In the genomic region with DNA sequence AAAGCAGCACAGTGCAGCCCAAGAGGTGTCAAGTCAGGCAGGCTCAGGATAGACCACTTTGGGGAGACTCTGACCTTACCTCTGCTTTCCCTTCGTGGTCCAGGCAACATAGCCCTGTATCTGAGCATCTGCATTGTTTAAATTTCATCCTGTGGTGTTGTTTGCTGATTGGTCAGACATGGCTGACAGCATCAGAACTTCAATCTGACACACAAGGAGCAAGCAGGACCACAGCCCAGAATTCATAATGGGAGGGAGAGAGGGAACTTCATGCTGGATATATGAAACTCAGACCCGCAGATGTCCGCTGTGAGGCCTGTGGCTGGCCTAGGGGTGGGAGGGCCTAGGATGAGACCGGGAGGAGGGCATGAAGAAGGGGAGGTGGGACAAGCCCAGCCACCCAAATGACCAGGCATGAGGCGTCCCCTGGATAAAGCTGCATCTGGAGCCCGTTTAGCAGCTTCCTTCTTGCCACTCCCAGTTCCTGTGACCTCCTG, we compare ENCODE assay signal across 15 cellular contexts.
DNase-seq lines count a peak whose midpoint lies in the region; ATAC-seq and TF ChIP-seq lines count a peak whose summit lies in the region.
"Had no signal": no experiment of that assay in that cellular context is flagged by ENCODE, and none has a peak within 500 bp of the region (broad histone marks: within the 10 kb centered on the region; RNA-seq: fewer than 3 reads in every experiment).

No MANE protein-coding gene starts in this region.

- H3K4ac ChIP-seq in mesendoderm (ENCODE audit: low read depth, low read length) = no peak overlapping the region

- H3K36me3 ChIP-seq in GM23338 (ENCODE audit: insufficient read depth) = no peaks in the 10 kb centered on the region
- H3K36me3 ChIP-seq in mesendoderm (ENCODE audit: control insufficient read depth, insufficient read depth, low read length) = no peaks in the 10 kb centered on the region

- no peaks in the 10 kb centered on the region for H4K20me1 ChIP-seq in GM23338 (replicated peaks; ENCODE audit: insufficient read depth)

- H3K27ac ChIP-seq in GM23338 (ENCODE audit: low read depth) (peak overlapping the region; percentile 67), mesendoderm (ENCODE audit: low read depth, low read length) (no peak overlapping the region), temporal lobe (ENCODE audit: low read depth, low read length) (peak overlapping the region; percentile 82)

- H3K27me3 Mint-ChIP-seq in GM23338 (ENCODE audit: insufficient read depth, low read depth, poor library complexity) (peaks cover 16% of the 10 kb centered on the region), brain (no peaks in the 10 kb centered on the region), immature natural killer cell (ENCODE audit: low read depth in 3 of 3) (peaks cover 0 to 2% (median 2%) of the 10 kb centered on the region in 3 donors)
- H3K27me3 Mint-ChIP-seq: activated CD4-positive, alpha-beta memory T cell treated with anti-CD3 and anti-CD28 coated beads, Interleukin-2, amount 10 ng/mL, durations not matched to agents 7 days and 5 days; activated naive CD4-positive, alpha-beta T cell treated with anti-CD3 and anti-CD28 coated beads, Interleukin-2, amount 50 U/mL, for 24 hours had no signal

- no peaks in the 10 kb centered on the region for H3K9me2 ChIP-seq in GM23338 (ENCODE audit: insufficient read depth)

- H3K23ac ChIP-seq in mesendoderm (ENCODE audit: low read length) = no peak overlapping the region

- peak overlapping the region; percentile 39 for H3K27ac Mint-ChIP-seq in GM23338
- peak overlapping the region; percentile 39 to 91 (median 74) for H3K27ac Mint-ChIP-seq in brain
- H3K27ac Mint-ChIP-seq in immature natural killer cell = no peak overlapping the region
- H3K27ac Mint-ChIP-seq: activated CD4-positive, alpha-beta memory T cell treated with anti-CD3 and anti-CD28 coated beads, Interleukin-2, amount 10 ng/mL, durations not matched to agents 7 days and 5 days; activated naive CD4-positive, alpha-beta T cell treated with anti-CD3 and anti-CD28 coated beads, Interleukin-2, amount 50 U/mL, for 24 hours; T-helper 1 cell treated with Interleukin-12 subunit alpha and Interleukin-12 subunit beta and Interleukin-4 antibody, amounts not matched to agents 30 μg/mL and 1 μg/mL, for 36 hours had no signal

- H3K9me3 Mint-ChIP-seq in GM23338 (no peaks in the 10 kb centered on the region; the same call in 2 of the 3 replicates), brain (no peaks in the 10 kb centered on the region), immature natural killer cell (peaks cover 0 to 11% (median 7%) of the 10 kb centered on the region in 6 donors)
- H3K9me3 Mint-ChIP-seq: T-helper 1 cell treated with Interleukin-12 subunit alpha and Interleukin-12 subunit beta and Interleukin-4 antibody, amounts not matched to agents 30 μg/mL and 1 μg/mL, for 36 hours had no signal

- H3K79me2 ChIP-seq in GM23338 (replicated peaks; ENCODE audit: insufficient read depth) (peaks cover 63% of the 10 kb centered on the region), mesendoderm (ENCODE audit: control insufficient read depth, insufficient read depth, low read length) (peaks cover 8% of the 10 kb centered on the region)

- no peak overlapping the region for H2BK5ac ChIP-seq in mesendoderm (ENCODE audit: low read length)

- no peak overlapping the region for H3K9ac ChIP-seq in mesendoderm (ENCODE audit: low read length)

- H3F3A ChIP-seq in GM23338 (replicated peaks; ENCODE audit: low read depth) = peaks cover 2% of the 10 kb centered on the region; the same call in 1 of the 2 replicates

- H3K18ac ChIP-seq in mesendoderm (ENCODE audit: low read length) = no peak overlapping the region

- H2AFZ ChIP-seq in GM23338 = no peak overlapping the region

- no peak overlapping the region for H3K56ac ChIP-seq in mesendoderm (ENCODE audit: low read length)

- H2BK15ac ChIP-seq in mesendoderm (replicated peaks; ENCODE audit: low read depth) = no peak overlapping the region

- H3K36me3 Mint-ChIP-seq in GM23338 (ENCODE audit: low read depth) (no peaks in the 10 kb centered on the region), brain (peaks cover 5% of the 10 kb centered on the region), immature natural killer cell (peaks cover 0 to 4% (median 0%) of the 10 kb centered on the region in 3 donors)
- H3K36me3 Mint-ChIP-seq: activated naive CD4-positive, alpha-beta T cell treated with anti-CD3 and anti-CD28 coated beads, Interleukin-2, amount 50 U/mL, for 24 hours had no signal

- H3K4me1 Mint-ChIP-seq in GM23338 = peaks cover 78% of the 10 kb centered on the region
- H3K4me1 Mint-ChIP-seq in brain = peaks cover 92% of the 10 kb centered on the region
- H3K4me1 Mint-ChIP-seq in immature natural killer cell = peaks cover 21 to 22% of the 10 kb centered on the region in 2 donors
- H3K4me1 Mint-ChIP-seq: activated CD4-positive, alpha-beta memory T cell treated with anti-CD3 and anti-CD28 coated beads, Interleukin-2, amount 10 ng/mL, durations not matched to agents 7 days and 5 days; activated naive CD4-positive, alpha-beta T cell treated with anti-CD3 and anti-CD28 coated beads, Interleukin-2, amount 50 U/mL, for 24 hours had no signal

- DNase-seq in GM23338 (ENCODE audit: low spot score) (peak; percentile 25), mesendoderm (peak; percentile 51), immature natural killer cell (no peak), inferior parietal cortex (ENCODE audit: extremely low spot score) (no peak)
- no peak for DNase-seq in activated CD4-positive, alpha-beta T cell treated with anti-CD3 and anti-CD28 coated beads for 48 hours
- DNase-seq: activated CD4-positive, alpha-beta memory T cell treated with anti-CD3 and anti-CD28 coated beads, Interleukin-2, amount 10 ng/mL, durations not matched to agents 7 days and 5 days; effector CD8-positive, alpha-beta T cell; NCI-H1694 treated with DMSO at 0.1 percent for 48 hours; stimulated activated CD4-positive, alpha-beta T cell treated with anti-CD3 and anti-CD28 coated beads, Interleukin-12 subunit alpha, Interleukin-12 subunit beta, amount 100 ng/mL, for 4 hours; stimulated activated CD8-positive, alpha-beta memory T cell treated with anti-CD3 and anti-CD28 coated beads, Interleukin-4, amount 100 ng/mL, for 48 hours had no signal

- H3K27me3 ChIP-seq in GM23338 (ENCODE audit: insufficient read depth) (no peaks in the 10 kb centered on the region), mesendoderm (ENCODE audit: insufficient read depth, low read length, poor library complexity) (no peaks in the 10 kb centered on the region)

- no peak overlapping the region for H4K5ac ChIP-seq in mesendoderm (ENCODE audit: low read length)

- peaks cover 65% of the 10 kb centered on the region for H3K4me1 ChIP-seq in GM23338 (ENCODE audit: insufficient read depth)
- H3K4me1 ChIP-seq in mesendoderm (ENCODE audit: control insufficient read depth, low read depth, low read length) = peaks cover 10% of the 10 kb centered on the region

- WGBS in mesendoderm (ENCODE audit: extremely low coverage, insufficient coverage, low lambda C conversion rate) = no CpG with 5 or more reads among the region's 6 CpGs

- H3K4me2 ChIP-seq in GM23338 (peak overlapping the region; percentile 42), mesendoderm (ENCODE audit: low read length) (no peak overlapping the region)

- H3K4me3 ChIP-seq in GM23338 = no peak overlapping the region
- no peak overlapping the region for H3K4me3 ChIP-seq in mesendoderm (ENCODE audit: low read length)

- TF ChIP-seq CTCF in GM23338 (conservative IDR thresholded peaks at IDR 0.05; ENCODE audit: low read depth in 2 of 2) (no peak), brain (conservative IDR thresholded peaks at IDR 0.05) (no peak)

- H3K4me3 Mint-ChIP-seq in GM23338 = peak overlapping the region; percentile 11; the same call in 1 of the 3 replicates
- peak overlapping the region; percentile 34 to 78 (median 50) for H3K4me3 Mint-ChIP-seq in brain
- no peak overlapping the region for H3K4me3 Mint-ChIP-seq in immature natural killer cell
- H3K4me3 Mint-ChIP-seq: activated CD4-positive, alpha-beta memory T cell treated with anti-CD3 and anti-CD28 coated beads, Interleukin-2, amount 10 ng/mL, durations not matched to agents 7 days and 5 days; activated naive CD4-positive, alpha-beta T cell treated with anti-CD3 and anti-CD28 coated beads, Interleukin-2, amount 50 U/mL, for 24 hours; T-helper 1 cell treated with Interleukin-12 subunit alpha and Interleukin-12 subunit beta and Interleukin-4 antibody, amounts not matched to agents 30 μg/mL and 1 μg/mL, for 36 hours had no signal

- ATAC-seq in GM23338 (peak; percentile 53), GM18873 (IDR thresholded peaks at IDR 0.05; ENCODE audit: low FRiP score, unreplicated experiment) (no peak)

- no peak overlapping the region for H2AK5ac ChIP-seq in mesendoderm (ENCODE audit: low read length)

- peaks cover 13% of the 10 kb centered on the region for H3K79me1 ChIP-seq in mesendoderm (ENCODE audit: low read length)

- no peak overlapping the region for H4K8ac ChIP-seq in mesendoderm (ENCODE audit: low read depth, low read length)

- no peak overlapping the region for H2BK120ac ChIP-seq in mesendoderm (ENCODE audit: low read depth, low read length)

TF ChIP-seq in GM23338, 12 proteins besides CTCF, POLR2A, EP300 and RAD21 (continues in another document):
- TF ChIP-seq CREB1 (CRISPR knock-in tag; IDR thresholded peaks at IDR 0.05; ENCODE audit: low read depth) = no peak
- TF ChIP-seq EZH2phosphoT487 (IDR thresholded peaks at IDR 0.05; ENCODE audit: unreplicated experiment) = no peak
- TF ChIP-seq NANOG (IDR thresholded peaks at IDR 0.05; ENCODE audit: borderline replicate concordance) = no peak
- TF ChIP-seq, protein P1, sequence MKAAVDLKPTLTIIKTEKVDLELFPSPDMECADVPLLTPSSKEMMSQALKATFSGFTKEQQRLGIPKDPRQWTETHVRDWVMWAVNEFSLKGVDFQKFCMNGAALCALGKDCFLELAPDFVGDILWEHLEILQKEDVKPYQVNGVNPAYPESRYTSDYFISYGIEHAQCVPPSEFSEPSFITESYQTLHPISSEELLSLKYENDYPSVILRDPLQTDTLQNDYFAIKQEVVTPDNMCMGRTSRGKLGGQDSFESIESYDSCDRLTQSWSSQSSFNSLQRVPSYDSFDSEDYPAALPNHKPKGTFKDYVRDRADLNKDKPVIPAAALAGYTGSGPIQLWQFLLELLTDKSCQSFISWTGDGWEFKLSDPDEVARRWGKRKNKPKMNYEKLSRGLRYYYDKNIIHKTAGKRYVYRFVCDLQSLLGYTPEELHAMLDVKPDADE (IDR thresholded peaks at IDR 0.05) = no peak
- no peak for TF ChIP-seq ZNF331 (CRISPR knock-in tag; IDR thresholded peaks at IDR 0.05; ENCODE audit: low read depth)
- no peak for TF ChIP-seq STAT1 (IDR thresholded peaks at IDR 0.05; ENCODE audit: unreplicated experiment)
- no peak for TF ChIP-seq JUNB (IDR thresholded peaks at IDR 0.05; ENCODE audit: unreplicated experiment)

Comparison
In these comparisons a context has a peak if more than half of its experiments do, and no peak if none do; other contexts are left out.
1. DNase-seq: peak in GM23338 (single experiment) and mesendoderm (single experiment); none in activated CD4-positive, alpha-beta T cell treated with anti-CD3 and anti-CD28 coated beads for 48 hours (single experiment), immature natural killer cell (0 of 3) and inferior parietal cortex (single experiment).
2. H3K27ac Mint-ChIP-seq: peak in GM23338 (single experiment) and brain (5 of 5); none in immature natural killer cell (0 of 6).
3. H3K4me3 Mint-ChIP-seq: peak in GM23338 (single experiment) and brain (5 of 5); none in immature natural killer cell (0 of 5).